ENCODE assay signal across 19 cellular contexts in genomic region chr4:13427599-13428325, GRCh38. TPM values are rescaled to one million over a fixed set of nuclear protein-coding genes. Genes with fewer than 3 reads are reported as not detected.
DNase-seq lines count a peak whose midpoint lies in the region; ATAC-seq, FAIRE-seq and TF ChIP-seq lines count a peak whose summit lies in the region.
"Had no signal": no experiment of that assay in that cellular context is flagged by ENCODE, and none has a peak within 500 bp of the region (broad histone marks: within the 10 kb centered on the region; RNA-seq: fewer than 3 reads in every experiment).

No MANE protein-coding gene starts in this region.

- no peaks in the 10 kb centered on the region for H3K79me1 ChIP-seq in neuronal stem cell (ENCODE audit: low read depth, low read length)

- no peak overlapping the region for H4K8ac ChIP-seq in neuronal stem cell (ENCODE audit: low read depth, low read length)

- no peak overlapping the region for H3K14ac ChIP-seq in neuronal stem cell (ENCODE audit: low read length)

- H3K36me3 ChIP-seq in astrocyte (ENCODE audit: insufficient read depth, low read length) = no peaks in the 10 kb centered on the region
- H3K36me3 ChIP-seq in neuronal stem cell (replicated peaks in 1 of 2; ENCODE audit: control insufficient read depth in 2 of 2, insufficient read depth in 2 of 2, low read length in 2 of 2) = peaks cover 2 to 37% of the 10 kb centered on the region in 2 donors

- H3K9me3 ChIP-seq in astrocyte (ENCODE audit: insufficient read depth, low read depth, low read length) (no peaks in the 10 kb centered on the region), neuronal stem cell (replicated peaks in 1 of 2; ENCODE audit: control insufficient read depth in 2 of 2, insufficient read depth in 1 of 2, low read depth in 1 of 2, low read length in 2 of 2) (peaks cover 0 to 23% of the 10 kb centered on the region in 2 donors)
- H3K9me3 ChIP-seq: SJCRH30 had no signal

- whole genome bisulfite sequencing in neuronal stem cell (ENCODE audit: extremely low coverage in 2 of 2, insufficient read length in 2 of 2, insufficient replicate concordance in 1 of 2), 2 donors = no CpG with 5 or more reads among the region's 20 CpGs

- no peak overlapping the region for H3K9ac ChIP-seq in astrocyte (ENCODE audit: low read length)
- H3K9ac ChIP-seq in neuronal stem cell (ENCODE audit: low read depth, low read length, poor library complexity) = no peak overlapping the region

- H3K23ac ChIP-seq in neuronal stem cell (ENCODE audit: low read depth, low read length, poor library complexity) = no peak overlapping the region

- no peak overlapping the region for H2BK5ac ChIP-seq in neuronal stem cell (ENCODE audit: low read length)

- ATAC-seq in foreskin keratinocyte (peak; percentile 75), HG03521 (IDR thresholded peaks at IDR 0.05; ENCODE audit: unreplicated experiment) (no peak)
- ATAC-seq: left ventricle myocardium superior; stimulated activated naive B cell treated with anti-CD40 and anti-IgM and Interleukin-4, amounts not matched to agents 10 μg/mL and 1 μg/mL and 100 μg/mL, for 72 hours had no signal

- H3K4ac ChIP-seq in neuronal stem cell (ENCODE audit: low read length) = no peak overlapping the region

- H3K4me2 ChIP-seq in astrocyte (ENCODE audit: low read length) (no peak overlapping the region), neuronal stem cell (ENCODE audit: insufficient read depth, low read length, poor library complexity, severe bottlenecking) (no peak overlapping the region)

- no peaks in the 10 kb centered on the region for H3K9me3 Mint-ChIP-seq in astrocyte (ENCODE audit: unreplicated experiment)

- no peak overlapping the region for H3K4me3 Mint-ChIP-seq in astrocyte (ENCODE audit: unreplicated experiment)
- H3K4me3 Mint-ChIP-seq: activated CD4-positive, alpha-beta memory T cell treated with anti-CD3 and anti-CD28 coated beads for 36 hours; stimulated activated naive B cell treated with anti-CD40 and anti-IgM and Interleukin-4, amounts not matched to agents 10 μg/mL and 1 μg/mL and 100 μg/mL, for 72 hours; T-helper 1 cell treated with Interleukin-12 subunit alpha and Interleukin-12 subunit beta and Interleukin-4 antibody, amounts not matched to agents 30 μg/mL and 1 μg/mL, for 36 hours had no signal

- H4K20me1 ChIP-seq in astrocyte (ENCODE audit: insufficient read depth, low read length) = peaks cover 24% of the 10 kb centered on the region

- H2AFZ ChIP-seq in astrocyte (ENCODE audit: low read depth, low read length) (no peak overlapping the region), neuronal stem cell (ENCODE audit: low read length) (no peak overlapping the region)

- H3K4me3 ChIP-seq in astrocyte (ENCODE audit: insufficient read depth, low read depth, low read length) (no peak overlapping the region), neuronal stem cell (ENCODE audit: low read length in 2 of 2) (no peak overlapping the region)
- H3K4me3 ChIP-seq: SJCRH30 had no signal

- peak overlapping the region; percentile 42 for H3K27ac Mint-ChIP-seq in astrocyte (ENCODE audit: unreplicated experiment)
- H3K27ac Mint-ChIP-seq: activated CD4-positive, alpha-beta memory T cell treated with anti-CD3 and anti-CD28 coated beads for 36 hours; stimulated activated naive B cell treated with anti-CD40 and anti-IgM and Interleukin-4, amounts not matched to agents 10 μg/mL and 1 μg/mL and 100 μg/mL, for 72 hours; T-helper 1 cell treated with Interleukin-12 subunit alpha and Interleukin-12 subunit beta and Interleukin-4 antibody, amounts not matched to agents 30 μg/mL and 1 μg/mL, for 36 hours had no signal

- H2BK15ac ChIP-seq in neuronal stem cell (ENCODE audit: low read length) = no peak overlapping the region

- no peak overlapping the region for H3K27ac ChIP-seq in astrocyte (ENCODE audit: low read depth, low read length)
- peak overlapping the region; percentile 44 for H3K27ac ChIP-seq in foreskin keratinocyte
- peak overlapping the region; percentile 77 for H3K27ac ChIP-seq in neuronal stem cell (replicated peaks; ENCODE audit: low read length)
- H3K27ac ChIP-seq: SJCRH30 had no signal

- H3K27me3 ChIP-seq in astrocyte (ENCODE audit: insufficient read depth, low read length) = no peaks in the 10 kb centered on the region
- no peaks in the 10 kb centered on the region for H3K27me3 ChIP-seq in foreskin keratinocyte
- H3K27me3 ChIP-seq in neuronal stem cell (ENCODE audit: control insufficient read depth in 3 of 3, insufficient read depth in 3 of 3, low read depth in 1 of 3, low read length in 3 of 3) = no peaks in the 10 kb centered on the region
- H3K27me3 ChIP-seq: SJCRH30 had no signal

- peaks cover 5% of the 10 kb centered on the region for H3K36me3 Mint-ChIP-seq in astrocyte (ENCODE audit: low read depth, unreplicated experiment)

- H3K27me3 Mint-ChIP-seq in astrocyte (ENCODE audit: low read depth, unreplicated experiment) = no peaks in the 10 kb centered on the region
- H3K27me3 Mint-ChIP-seq: activated CD4-positive, alpha-beta memory T cell treated with anti-CD3 and anti-CD28 coated beads for 36 hours; stimulated activated naive B cell treated with anti-CD40 and anti-IgM and Interleukin-4, amounts not matched to agents 10 μg/mL and 1 μg/mL and 100 μg/mL, for 72 hours had no signal

- no peak overlapping the region for H2AK5ac ChIP-seq in neuronal stem cell (ENCODE audit: low read depth, low read length)

- H2BK12ac ChIP-seq in neuronal stem cell (ENCODE audit: low read length) = no peak overlapping the region

- no peak overlapping the region for H4K91ac ChIP-seq in neuronal stem cell (ENCODE audit: low read depth, low read length, poor library complexity)

- H3K4me1 Mint-ChIP-seq in astrocyte (ENCODE audit: low read depth, unreplicated experiment) = peaks cover 21% of the 10 kb centered on the region

- no peaks in the 10 kb centered on the region for H3K4me1 ChIP-seq in astrocyte (ENCODE audit: insufficient read depth, low read length)
- no peaks in the 10 kb centered on the region for H3K4me1 ChIP-seq in foreskin keratinocyte
- peaks cover 5 to 7% of the 10 kb centered on the region in 2 donors for H3K4me1 ChIP-seq in neuronal stem cell (ENCODE audit: control insufficient read depth in 2 of 2, insufficient read depth in 1 of 2, low read depth in 1 of 2, low read length in 2 of 2)
- H3K4me1 ChIP-seq: SJCRH30 had no signal

- peak; percentile 45 for DNase-seq in HuH-7 (ENCODE audit: low spot score)
- DNase-seq in astrocyte (ENCODE audit: low read depth) = no peak
- peak; percentile 64 to 66 for DNase-seq in foreskin keratinocyte
- no peak for DNase-seq in neuronal stem cell (ENCODE audit: low spot score)
- no peak for DNase-seq in dedifferentiated amniotic fluid mesenchymal stem cell (ENCODE audit: extremely low spot score)
- no peak for DNase-seq in glomerular visceral epithelial cell (ENCODE audit: extremely low spot score)
- DNase-seq: activated CD4-positive, alpha-beta memory T cell treated with anti-CD3 and anti-CD28 coated beads for 36 hours; activated naive CD4-positive, alpha-beta T cell treated with Interleukin-2 at 50 U/mL for 16 hours; AML-193; foreskin fibroblast; H7; left ventricle myocardium superior; NCI-H1436 treated with DMSO at 0.1 percent for 48 hours; NCI-H82; occipital lobe; SJCRH30; stimulated activated naive B cell treated with anti-CD40 and anti-IgM and Interleukin-4, amounts not matched to agents 10 μg/mL and 1 μg/mL and 100 μg/mL, for 72 hours had no signal

- H3K18ac ChIP-seq in neuronal stem cell (ENCODE audit: low read length) = no peak overlapping the region

- TF ChIP-seq CTCF in astrocyte (IDR thresholded peaks at IDR 0.05; ENCODE audit: insufficient read depth, low read depth, low read length) = no peak
- TF ChIP-seq CTCF in foreskin keratinocyte (conservative IDR thresholded peaks at IDR 0.05) = no peak

- H2BK120ac ChIP-seq in neuronal stem cell (ENCODE audit: low read depth, low read length) = no peak overlapping the region

- peaks cover 11% of the 10 kb centered on the region for H3K79me2 ChIP-seq in astrocyte (ENCODE audit: insufficient read depth, low read length)

- FAIRE-seq in astrocyte (lab: Jason Lieb, UNC) = no peak

RNA-seq across cellular contexts. Expression of gene RAB28, which starts 56.4 kb away (rescaled TPM):
- total RNA-seq in astrocyte (11.9 and 13.8 TPM in 2 replicates), foreskin keratinocyte (16.9 and 17.5 TPM in 2 replicates)
- polyA plus RNA-seq in foreskin keratinocyte = 12.0 and 13.8 TPM in 2 replicates
- 46.0 TPM for polyA plus RNA-seq in neuronal stem cell (2013, experiment 1 of 2)
- polyA plus RNA-seq in neuronal stem cell (2013, experiment 2 of 2) = 47.0 TPM

Comparison
In these comparisons a context has a peak if more than half of its experiments do, and no peak if none do; other contexts are left out.
1. DNase-seq: peak in HuH-7 (single experiment) and foreskin keratinocyte (2 of 2); none in astrocyte (single experiment), neuronal stem cell (single experiment), dedifferentiated amniotic fluid mesenchymal stem cell (single experiment) and glomerular visceral epithelial cell (single experiment).